1 cellular context compared by ENCODE assay signal in genomic region chr7:141731476-141732149, GRCh38.
TF ChIP-seq lines count a peak whose summit lies in the region.

No MANE protein-coding gene starts in this region.

TF ChIP-seq in IMR-90, 13 proteins besides CTCF, POLR2A, EP300 and RAD21:
- TF ChIP-seq MXI1 (IDR thresholded peaks at IDR 0.05; ENCODE audit: borderline replicate concordance, low read depth, low read length) (no peak), CEBPB (IDR thresholded peaks at IDR 0.05; ENCODE audit: low read depth, low read length) (no peak), CHD1 (IDR thresholded peaks at IDR 0.05; ENCODE audit: low read depth, low read length) (no peak), BHLHE40 (IDR thresholded peaks at IDR 0.05; ENCODE audit: low read depth, low read length) (no peak), USF2 (IDR thresholded peaks at IDR 0.05; ENCODE audit: low read depth, low read length) (no peak), NFE2L2 (IDR thresholded peaks at IDR 0.05; ENCODE audit: low read depth, low read length) (no peak), SMC3 (IDR thresholded peaks at IDR 0.05; ENCODE audit: low read depth, low read length) (no peak), RFX5 (IDR thresholded peaks at IDR 0.05; ENCODE audit: low read depth, low read length) (no peak), MAFK (IDR thresholded peaks at IDR 0.05; ENCODE audit: low read depth, low read length) (no peak), MAZ (IDR thresholded peaks at IDR 0.05; ENCODE audit: borderline replicate concordance, low read depth, low read length) (no peak), FOS (IDR thresholded peaks at IDR 0.05; ENCODE audit: low read depth, low read length) (no peak)
TF ChIP-seq in IMR-90: peak in this region for 0.
